Comparison of ENCODE assay signal across 17 cellular contexts in genomic region chr5:75108931-75109596, GRCh38. TPM values are rescaled to one million over a fixed set of nuclear protein-coding genes. Genes with fewer than 3 reads are reported as not detected.
"Had no signal": no experiment of that assay in that cellular context is flagged by ENCODE, and none has a peak within 500 bp of the region (broad histone marks: within the 10 kb centered on the region; RNA-seq: fewer than 3 reads in every experiment).

No MANE protein-coding gene starts in this region.

- H3K4me3 Mint-ChIP-seq: activated B cell treated with CpG ODN at 0.5 μM for 24 hours; effector memory CD8-positive, alpha-beta T cell; naive B cell; T-helper 2 cell treated with Interferon-gamma antibody and Interleukin-4, amounts not matched to agents 5 μg/mL and 100 μg/mL, for 36 hours had no signal

- H3K4me1 Mint-ChIP-seq: activated B cell treated with CpG ODN at 0.5 μM for 24 hours, naive B cell had no signal

- H3K4me3 ChIP-seq: body of pancreas, gastroesophageal sphincter, tibial artery had no signal

- H3K9me3 Mint-ChIP-seq: activated B cell treated with CpG ODN at 0.5 μM for 24 hours; activated naive CD4-positive, alpha-beta T cell treated with anti-CD3 and anti-CD28 coated beads, Interleukin-2, amount 50 U/mL, for 72 hours; effector memory CD8-positive, alpha-beta T cell; naive B cell; T-helper 2 cell treated with Interferon-gamma antibody and Interleukin-4, amounts not matched to agents 5 μg/mL and 100 μg/mL, for 36 hours had no signal

- H3K27ac Mint-ChIP-seq: activated B cell treated with CpG ODN at 0.5 μM for 24 hours; effector memory CD8-positive, alpha-beta T cell; T-helper 2 cell treated with Interferon-gamma antibody and Interleukin-4, amounts not matched to agents 5 μg/mL and 100 μg/mL, for 36 hours had no signal

- H3K9me3 ChIP-seq: body of pancreas, gastroesophageal sphincter, neutrophil, tibial artery had no signal

- H3K27ac ChIP-seq: body of pancreas, gastroesophageal sphincter, neutrophil, tibial artery had no signal

- DNase-seq: activated B cell treated with CpG ODN at 0.5 μM for 24 hours; activated effector memory CD4-positive, alpha-beta T cell treated with Interleukin-2 at 50 U/mL for 16 hours; amygdala; body of pancreas; cerebellar nuclear complex; dermis blood vessel endothelial cell; effector memory CD8-positive, alpha-beta T cell; naive B cell; posterior cingulate gyrus; stimulated activated CD4-positive, alpha-beta T cell treated with anti-CD3 and anti-CD28 coated beads, Interleukin-15, amount 100 ng/mL, for 24 hours; stimulated activated CD4-positive, alpha-beta T cell treated with anti-CD3 and anti-CD28 coated beads, Interleukin-4, amount 100 ng/mL, for 1 hour; tibial artery had no signal

- H3K27me3 ChIP-seq: body of pancreas, gastroesophageal sphincter, neutrophil, tibial artery had no signal

- H3K36me3 Mint-ChIP-seq: activated naive CD4-positive, alpha-beta T cell treated with anti-CD3 and anti-CD28 coated beads, Interleukin-2, amount 50 U/mL, for 72 hours; naive B cell had no signal

- H3K4me1 ChIP-seq: body of pancreas, gastroesophageal sphincter, tibial artery had no signal

- ATAC-seq: body of pancreas; effector memory CD8-positive, alpha-beta T cell; gastroesophageal sphincter; left lobe of liver had no signal

- H3K36me3 ChIP-seq: gastroesophageal sphincter, neutrophil, tibial artery had no signal

RNA-seq across cellular contexts. Expression of gene GCNT4, which starts 56.7 kb away (rescaled TPM):
- total RNA-seq: activated B cell treated with CpG ODN at 0.5 μM for 24 hours had no signal
